In genomic region chr11:6389921-6390717, GRCh38 we compare ENCODE assay signal across 8 cellular contexts. TPM values are rescaled to one million over a fixed set of nuclear protein-coding genes. Genes with fewer than 3 reads are reported as not detected.
A peak's percentile ranks its signal among the peaks of the same experiment; 100 is the strongest.
DNase-seq lines count a peak whose midpoint lies in the region; ATAC-seq, FAIRE-seq and TF ChIP-seq lines count a peak whose summit lies in the region.

Gene SMPD1, plus strand, starts transcription at chr11:6390474. Its CDS starts 125 bp downstream, at chr11:6390599.

- H3K4me3 ChIP-seq in HepG2 (replicated peaks in 1 of 3; ENCODE audit: insufficient read depth in 1 of 3, low read depth in 2 of 3, low read length in 3 of 3): peak within 1 kb of the TSS; percentile 68 to 81 (median 78)

- H3K79me2 ChIP-seq in HepG2 (ENCODE audit: insufficient read depth, low read length): no peaks in the 10 kb centered on the region

- peak within 1 kb of the TSS; percentile 78 for H3K4me2 ChIP-seq in HepG2 (ENCODE audit: low read depth, low read length)

- ATAC-seq in GM19351 (IDR thresholded peaks at IDR 0.05; ENCODE audit: unreplicated experiment): peak; percentile 94
- peak; percentile 97 for ATAC-seq in HG03520 (IDR thresholded peaks at IDR 0.05; ENCODE audit: unreplicated experiment)
- ATAC-seq in HepG2: peak; percentile 91

- H3K4me1 ChIP-seq in HepG2 (ENCODE audit: insufficient read depth, low read length): peaks cover 36% of the 10 kb centered on the region

- CTCF ChIA-PET in HepG2 (lab: Yijun Ruan, JAX; ENCODE audit: low intra/inter-chr PET ratio, low total read pairs): interaction anchor here (0.6 kb wide), 1 partner anchor 14 kb away, joined by 3 read pairs; no protein-coding TSS in a partner anchor

- H4K20me1 ChIP-seq in HepG2 (ENCODE audit: insufficient read depth, low read length): no peaks in the 10 kb centered on the region

- in situ Hi-C loops in HepG2 (cut with HindIII; ENCODE audit: extremely low pct_ligation_motif_present, low pct_unique_long_range_greater_than_20kb): loop anchor here (10.0 kb wide), 1 partner anchor 115 kb away; no protein-coding TSS in a partner anchor

- H3K27ac ChIP-seq in C4-2B (peak within 1 kb of the TSS; percentile 68), HepG2 (ENCODE audit: extremely low read length, insufficient read depth, low read length) (no peak within 1 kb of the TSS)

- no TSS peak for BruUV-seq in HepG2 (replicated peaks; lab: Mats Ljungman, UMichigan)

- H2AFZ ChIP-seq in HepG2 (ENCODE audit: low read length): no peak within 1 kb of the TSS

- WGBS in HepG2 (ENCODE audit: low lambda C conversion rate): 4% methylated on average over 7 of the region's 62 CpGs

- peak within 1 kb of the TSS; percentile 36 for H3K9ac ChIP-seq in HepG2 (ENCODE audit: insufficient read depth, low read depth, low read length)

- POLR2A ChIA-PET in HepG2 (lab: Yijun Ruan, JAX): interaction anchor here (0.8 to 2.4 kb wide), 14 partner anchors 9 to 293 kb away, joined by 3 to 18 read pairs (median 5); partner anchors contain the start of genes APBB1, ARFIP2, HPX and MRPL17

- TF ChIP-seq CTCF in C4-2B (conservative IDR thresholded peaks at IDR 0.05) (no peak), HepG2 (CRISPR knock-in tag; IDR thresholded peaks at IDR 0.05) (no peak)

- 0 out of 2 replicates have a peak, but pooled peaks have one; percentile 20 for TF ChIP-seq RAD21 in HepG2 (CRISPR knock-in tag; IDR thresholded peaks at IDR 0.05)

- intact Hi-C loops in HepG2 (cut with micrococcal nuclease; ENCODE audit: unreplicated experiment): loop anchor here (5.0 to 10.0 kb wide), 3 partner anchors 52 to 295 kb away; partner anchors contain the start of genes ARFIP2, HPX, MRPL17 and TIMM10B

- TF ChIP-seq EP300 in HepG2 (IDR thresholded peaks at IDR 0.05; ENCODE audit: low read depth in 2 of 2, low read length in 2 of 2) (no peak), HepG2 (CRISPR knock-in tag; IDR thresholded peaks at IDR 0.05; ENCODE audit: borderline replicate concordance) (no peak)

- H3K9me3 ChIP-seq in HepG2 (ENCODE audit: low read length): no peaks in the 10 kb centered on the region

- TF ChIP-seq POLR2A in HepG2 (IDR thresholded peaks at IDR 0.05; ENCODE audit: insufficient read depth in 1 of 2, low read depth in 2 of 2, low read length in 2 of 2): peak in 1 of 2 experiments; percentile 37; a peak in 1 of 4 replicates

- no peak for FAIRE-seq in HepG2 (lab: Jason Lieb, UNC)

- H3K36me3 ChIP-seq in HepG2 (replicated peaks in 1 of 2; ENCODE audit: control insufficient read depth in 1 of 2, insufficient read depth in 2 of 2, low read length in 2 of 2): no peaks in the 10 kb centered on the region

- H3K27me3 ChIP-seq in HepG2 (ENCODE audit: control insufficient read depth in 1 of 2, insufficient read depth in 2 of 2, low read length in 2 of 2): no peaks in the 10 kb centered on the region; a peak in 3 of 5 replicates

- peak; percentile 96 for DNase-seq in NCI-H748 (lab: John Stamatoyannopoulos, UW; ENCODE audit: unreplicated experiment)
- peak; percentile 91 to 92 for DNase-seq in activated CD4-positive, alpha-beta T cell treated with anti-CD3 and anti-CD28 coated beads, Interleukin-2, amount 50 U/mL, for 48 hours
- peak; percentile 92 for DNase-seq in dermis blood vessel endothelial cell
- DNase-seq in HepG2 (ENCODE audit: low spot score): peak; percentile 74
- DNase-seq in stimulated activated CD4-positive, alpha-beta T cell treated with anti-CD3 and anti-CD28 coated beads, Interleukin-2, amount 100 ng/mL, for 48 hours: peak; percentile 87 to 93

TF ChIP-seq in HepG2, 621 proteins besides CTCF, POLR2A, EP300 and RAD21 (continues in another document):
- no peak for TF ChIP-seq NPAS2 (CRISPR knock-in tag; IDR thresholded peaks at IDR 0.05; ENCODE audit: borderline replicate concordance)
- no peak for TF ChIP-seq TAF15 (IDR thresholded peaks at IDR 0.05; ENCODE audit: low read depth, low read length, poor library complexity, severe bottlenecking)
- TF ChIP-seq ZEB1 (IDR thresholded peaks at IDR 0.05; ENCODE audit: insufficient replicate concordance, low read depth): peak; percentile 26
- no peak for TF ChIP-seq ATF4 (CRISPR knock-in tag; IDR thresholded peaks at IDR 0.05)
- TF ChIP-seq ZNF510 (CRISPR knock-in tag; IDR thresholded peaks at IDR 0.05; ENCODE audit: low read depth): 0 out of 2 replicates have a peak, but pooled peaks have one; percentile 47
- TF ChIP-seq NFIC (IDR thresholded peaks at IDR 0.05; ENCODE audit: low read length): no peak
- no peak for TF ChIP-seq ZNF883 (CRISPR knock-in tag; IDR thresholded peaks at IDR 0.05; ENCODE audit: not compliant biosample characterization)
- no peak for TF ChIP-seq SOX6 (IDR thresholded peaks at IDR 0.05)
- peak; percentile 82 for TF ChIP-seq SOX6 (CRISPR knock-in tag; IDR thresholded peaks at IDR 0.05)
- TF ChIP-seq TOPORS (CRISPR knock-in tag; IDR thresholded peaks at IDR 0.05): no peak
- TF ChIP-seq MEIS1 (CRISPR knock-in tag; IDR thresholded peaks at IDR 0.05; ENCODE audit: borderline replicate concordance): peak; percentile 93
- TF ChIP-seq BCL6 (CRISPR knock-in tag; IDR thresholded peaks at IDR 0.05): 0 out of 2 replicates have a peak, but pooled peaks have one; percentile 26
- no peak for TF ChIP-seq POGK (CRISPR knock-in tag; conservative IDR thresholded peaks at IDR 0.05)
- 0 out of 2 replicates have a peak, but pooled peaks have one; percentile 2 for TF ChIP-seq ZNF263 (CRISPR knock-in tag; IDR thresholded peaks at IDR 0.05)
- no peak for TF ChIP-seq WIZ (CRISPR knock-in tag; IDR thresholded peaks at IDR 0.05)
- peak; percentile 25; the same call in 1 of the 2 replicates for TF ChIP-seq NCOA2 (CRISPR knock-in tag; IDR thresholded peaks at IDR 0.05)
- TF ChIP-seq ZFY (CRISPR knock-in tag; IDR thresholded peaks at IDR 0.05): peak; percentile 71
- TF ChIP-seq ZNF800 (CRISPR knock-in tag; IDR thresholded peaks at IDR 0.05): no peak
- peak; percentile 25; the same call in 1 of the 2 replicates for TF ChIP-seq SIX4 (CRISPR knock-in tag; IDR thresholded peaks at IDR 0.05)

RNA-seq across cellular contexts. Expression of gene SMPD1, which starts in this region (rescaled TPM):
- 25.2 and 27.6 TPM in 2 replicates for total RNA-seq in dermis blood vessel endothelial cell
- total RNA-seq in HepG2 (2016; rRNA removed; fragmentation: Illumina TruSeq; extraction: Trizol): 5.3 and 8.4 TPM in 2 replicates
- 3.1 and 3.7 TPM in 2 replicates for total RNA-seq in HepG2 (2016; cell fraction: cytosol; rRNA removed; fragmentation: Illumina TruSeq; extraction: Trizol; ENCODE audit: low read depth)
- total RNA-seq in HepG2 (2016; cell fraction: insoluble cytoplasmic fraction; rRNA removed; fragmentation: Illumina TruSeq; extraction: Trizol): 3.9 and 9.3 TPM in 2 replicates
- total RNA-seq in HepG2 (2016; cell fraction: membrane; rRNA removed; fragmentation: Illumina TruSeq; extraction: Trizol): 7.2 TPM in 2 replicates
- total RNA-seq in HepG2 (2016; cell fraction: nucleus; rRNA removed; fragmentation: Illumina TruSeq; extraction: Trizol): 7.5 and 7.8 TPM in 2 replicates
- 6.3 and 9.2 TPM in 2 replicates for polyA plus RNA-seq in HepG2 (2011; rRNA removed)
- 6.7 and 8.2 TPM in 2 replicates for polyA plus RNA-seq in HepG2 (2011; cell fraction: cytosol; rRNA removed)
- 5.6 and 6.2 TPM in 2 replicates for polyA plus RNA-seq in HepG2 (2011; cell fraction: nucleus; rRNA removed)
- 5.3 and 6.5 TPM in 2 replicates for polyA plus RNA-seq in HepG2 (2012)
- 3.8 and 4.6 TPM in 2 replicates for polyA plus RNA-seq in HepG2 (2016; cell fraction: cytosol; fragmentation: Illumina TruSeq; extraction: Trizol; ENCODE audit: low read depth)
- 4.9 and 6.3 TPM in 2 replicates for polyA plus RNA-seq in HepG2 (2016; cell fraction: insoluble cytoplasmic fraction; fragmentation: Illumina TruSeq; extraction: Trizol; ENCODE audit: low read depth)
- 8.5 and 9.0 TPM in 2 replicates for polyA plus RNA-seq in HepG2 (2016; cell fraction: membrane; fragmentation: Illumina TruSeq; extraction: Trizol; ENCODE audit: low read depth)
- polyA plus RNA-seq in HepG2 (2016; cell fraction: nucleus; fragmentation: Illumina TruSeq; extraction: Trizol; ENCODE audit: insufficient read depth, low read depth): 16.3 TPM in 2 replicates
- 5.4 and 13.1 TPM in 2 replicates for polyA minus RNA-seq in HepG2 (2011; rRNA and poly(A)+ RNA removed; ENCODE audit: low replicate concordance)
- 4.3 and 5.8 TPM in 2 replicates for polyA minus RNA-seq in HepG2 (2011; cell fraction: cytosol; rRNA and poly(A)+ RNA removed)
- polyA minus RNA-seq in HepG2 (2011; cell fraction: nucleus; rRNA and poly(A)+ RNA removed): 1.7 and 2.2 TPM in 2 replicates
